Comparison of ENCODE assay signal across 1 cellular context in genomic region chr9:133029994-133030316, GRCh38.
TF ChIP-seq lines count a peak whose summit lies in the region.

No MANE protein-coding gene starts in this region.

TF ChIP-seq in HepG2, 621 proteins besides CTCF, POLR2A, EP300 and RAD21:
- TF ChIP-seq NKX3-1 (CRISPR knock-in tag; IDR thresholded peaks at IDR 0.05) = peak; percentile 37; the same call in 1 of the 2 replicates
- 0 out of 2 replicates have a peak, but pooled peaks have one; percentile 38 for TF ChIP-seq ZNF597 (CRISPR knock-in tag; IDR thresholded peaks at IDR 0.05)
- 0 out of 2 replicates have a peak, but pooled peaks have one; percentile 23 for TF ChIP-seq PRDM15 (CRISPR knock-in tag; IDR thresholded peaks at IDR 0.05)
- TF ChIP-seq ZZZ3 (CRISPR knock-in tag; IDR thresholded peaks at IDR 0.05; ENCODE audit: borderline replicate concordance) = 0 out of 2 replicates have a peak, but pooled peaks have one; percentile 18
- TF ChIP-seq ZKSCAN1 (IDR thresholded peaks at IDR 0.05; ENCODE audit: low read length) = peak; percentile 92
- TF ChIP-seq ZNF746 (CRISPR knock-in tag; IDR thresholded peaks at IDR 0.05) = 0 out of 2 replicates have a peak, but pooled peaks have one; percentile 35
- TF ChIP-seq ZNF800 (CRISPR knock-in tag; IDR thresholded peaks at IDR 0.05) = peak; percentile 37; the same call in 1 of the 2 replicates
- TF ChIP-seq MTF1 (CRISPR knock-in tag; IDR thresholded peaks at IDR 0.05) = 0 out of 2 replicates have a peak, but pooled peaks have one; percentile 48
- no peak for TF ChIP-seq ZNF788 (CRISPR knock-in tag; IDR thresholded peaks at IDR 0.05; ENCODE audit: borderline replicate concordance)
- TF ChIP-seq SIN3B (IDR thresholded peaks at IDR 0.05; ENCODE audit: low read length) = no peak
- TF ChIP-seq DNMT3B (CRISPR knock-in tag; conservative IDR thresholded peaks at IDR 0.05) = no peak
- TF ChIP-seq ZNF761 (CRISPR knock-in tag; conservative IDR thresholded peaks at IDR 0.05) = 0 out of 2 replicates have a peak, but pooled peaks have one; percentile 18
- peak; percentile 45; the same call in 1 of the 2 replicates for TF ChIP-seq ZNF777 (CRISPR knock-in tag; IDR thresholded peaks at IDR 0.05)
- peak; percentile 25; the same call in 1 of the 2 replicates for TF ChIP-seq ZNF878 (CRISPR knock-in tag; IDR thresholded peaks at IDR 0.05)
- peak; percentile 22; the same call in 1 of the 2 replicates for TF ChIP-seq ZNF768 (CRISPR knock-in tag; IDR thresholded peaks at IDR 0.05)
- TF ChIP-seq ZKSCAN8 (CRISPR knock-in tag; IDR thresholded peaks at IDR 0.05; ENCODE audit: borderline replicate concordance) = peak; percentile 91
- TF ChIP-seq ZNF232 (CRISPR knock-in tag; IDR thresholded peaks at IDR 0.05; ENCODE audit: borderline replicate concordance) = 0 out of 2 replicates have a peak, but pooled peaks have one; percentile 19
- no peak for TF ChIP-seq KAT8 (CRISPR knock-in tag; IDR thresholded peaks at IDR 0.05)
- 0 out of 2 replicates have a peak, but pooled peaks have one; percentile 6 for TF ChIP-seq ZSCAN9 (CRISPR knock-in tag; IDR thresholded peaks at IDR 0.05; ENCODE audit: borderline replicate concordance)
- TF ChIP-seq ZBTB43 (CRISPR knock-in tag; conservative IDR thresholded peaks at IDR 0.05) = 0 out of 2 replicates have a peak, but pooled peaks have one; percentile 23
- TF ChIP-seq ZNF776 (CRISPR knock-in tag; IDR thresholded peaks at IDR 0.05) = no peak
- TF ChIP-seq ZNF484 (CRISPR knock-in tag; IDR thresholded peaks at IDR 0.05; ENCODE audit: borderline replicate concordance, low read depth) = no peak
- no peak for TF ChIP-seq FOXO4 (CRISPR knock-in tag; conservative IDR thresholded peaks at IDR 0.05)
- TF ChIP-seq ZNF343 (CRISPR knock-in tag; IDR thresholded peaks at IDR 0.05) = 0 out of 2 replicates have a peak, but pooled peaks have one; percentile 5
- TF ChIP-seq HNRNPK (IDR thresholded peaks at IDR 0.05; ENCODE audit: low read depth, low read length, poor library complexity, severe bottlenecking) = no peak
- TF ChIP-seq ZHX2 (IDR thresholded peaks at IDR 0.05; ENCODE audit: low read depth) = no peak
- 0 out of 2 replicates have a peak, but pooled peaks have one; percentile 67 for TF ChIP-seq ZHX2 (CRISPR knock-in tag; IDR thresholded peaks at IDR 0.05; ENCODE audit: borderline replicate concordance)
- no peak for TF ChIP-seq NFKB2 (CRISPR knock-in tag; IDR thresholded peaks at IDR 0.05; ENCODE audit: borderline replicate concordance)
- 0 out of 2 replicates have a peak, but pooled peaks have one; percentile 58 for TF ChIP-seq MLXIP (CRISPR knock-in tag; IDR thresholded peaks at IDR 0.05; ENCODE audit: borderline replicate concordance)
- peak; percentile 40; the same call in 1 of the 2 replicates for TF ChIP-seq HOXA3 (CRISPR knock-in tag; IDR thresholded peaks at IDR 0.05)
- TF ChIP-seq RBFOX2 (IDR thresholded peaks at IDR 0.05; ENCODE audit: low read depth, low read length) = peak; percentile 62
- 0 out of 2 replicates have a peak, but pooled peaks have one; percentile 23 for TF ChIP-seq ZNF256 (CRISPR knock-in tag; conservative IDR thresholded peaks at IDR 0.05)
- 0 out of 4 replicates have a peak, but pooled peaks of 1 of the 2 experiments have one; percentile 1 for TF ChIP-seq KLF16 (CRISPR knock-in tag; IDR thresholded peaks at IDR 0.05)
- peak; percentile 71 for TF ChIP-seq AGO2 (optimal IDR thresholded peaks at IDR 0.05; ENCODE audit: low read depth, low read length)
